In genomic region chrX:19350831-19351447, GRCh38 we compare ENCODE assay signal across 10 cellular contexts. TPM values are rescaled to one million over a fixed set of nuclear protein-coding genes. Genes with fewer than 3 reads are reported as not detected.
DNase-seq lines count a peak whose midpoint lies in the region; ATAC-seq and TF ChIP-seq lines count a peak whose summit lies in the region.
"Had no signal": no experiment of that assay in that cellular context is flagged by ENCODE, and none has a peak within 500 bp of the region (broad histone marks: within the 10 kb centered on the region; RNA-seq: fewer than 3 reads in every experiment).

No MANE protein-coding gene starts in this region.

- H3K4me3 ChIP-seq in GM06990 (replicated peaks; ENCODE audit: low read depth, low read length): no peak overlapping the region
- H3K4me3 ChIP-seq in heart right ventricle: no peak overlapping the region
- H3K4me3 ChIP-seq: stomach had no signal

- peaks cover 0 to 25% (median 3%) of the 10 kb centered on the region in 9 donors for H3K4me1 ChIP-seq in heart right ventricle

- 70 to 82% methylated on average over 9 of the region's 9 CpGs for WGBS in heart right ventricle, 2 donors

- H3K4me3 Mint-ChIP-seq in activated T-helper 1 cell treated with anti-CD3 and anti-CD28 coated beads, Interleukin-12 subunit alpha, Interleukin-12 subunit beta, Interleukin-2, Interleukin-4 antibody, amounts not matched to agents 30 ng/mL and 10 ng/mL and 1 ng/mL, durations not matched to agents 14 hours and 24 hours and 36 hours: peak overlapping the region; percentile 15

- H3K27ac ChIP-seq in heart right ventricle: no peak overlapping the region
- H3K27ac ChIP-seq: stomach had no signal

- peaks cover 20% of the 10 kb centered on the region for H3K4me1 Mint-ChIP-seq in activated T-helper 1 cell treated with anti-CD3 and anti-CD28 coated beads, Interleukin-12 subunit alpha, Interleukin-12 subunit beta, Interleukin-2, Interleukin-4 antibody, amounts not matched to agents 30 ng/mL and 10 ng/mL and 1 ng/mL, durations not matched to agents 14 hours and 24 hours and 36 hours (ENCODE audit: low read depth)

- no peaks in the 10 kb centered on the region for H3K27me3 Mint-ChIP-seq in activated T-helper 1 cell treated with anti-CD3 and anti-CD28 coated beads, Interleukin-12 subunit alpha, Interleukin-12 subunit beta, Interleukin-2, Interleukin-4 antibody, amounts not matched to agents 30 ng/mL and 10 ng/mL and 1 ng/mL, durations not matched to agents 14 hours and 24 hours and 36 hours (ENCODE audit: insufficient read depth)

- DNase-seq in GM06990 (ENCODE audit: extremely low read depth, insufficient read length) (peak; percentile 22), KG1 (lab: John Stamatoyannopoulos, UW) (no peak), hippocampal formation (lab: John Stamatoyannopoulos, UW) (no peak), Right ventricle myocardium superior (no peak), heart right ventricle (no peak)
- no peak for DNase-seq in activated T-helper 1 cell treated with anti-CD3 and anti-CD28 coated beads, Interleukin-12 subunit alpha, Interleukin-12 subunit beta, Interleukin-2, Interleukin-4 antibody, amounts not matched to agents 30 ng/mL and 10 ng/mL and 1 ng/mL, durations not matched to agents 14 hours and 24 hours and 36 hours (ENCODE audit: low spot score)
- DNase-seq: NCI-H2029 treated with DMSO at 0.1 percent for 48 hours, stomach had no signal

- ATAC-seq in GM19438 (IDR thresholded peaks at IDR 0.05; ENCODE audit: low read depth, unreplicated experiment) (peak; percentile 87), HG03108 (IDR thresholded peaks at IDR 0.05; ENCODE audit: unreplicated experiment) (peak; percentile 89), Right ventricle myocardium superior (ENCODE audit: poor library complexity) (no peak), heart right ventricle (no peak)

- H3K9me3 Mint-ChIP-seq in activated T-helper 1 cell treated with anti-CD3 and anti-CD28 coated beads, Interleukin-12 subunit alpha, Interleukin-12 subunit beta, Interleukin-2, Interleukin-4 antibody, amounts not matched to agents 30 ng/mL and 10 ng/mL and 1 ng/mL, durations not matched to agents 14 hours and 24 hours and 36 hours: no peaks in the 10 kb centered on the region

- peaks cover 31% of the 10 kb centered on the region for H3K36me3 Mint-ChIP-seq in activated T-helper 1 cell treated with anti-CD3 and anti-CD28 coated beads, Interleukin-12 subunit alpha, Interleukin-12 subunit beta, Interleukin-2, Interleukin-4 antibody, amounts not matched to agents 30 ng/mL and 10 ng/mL and 1 ng/mL, durations not matched to agents 14 hours and 24 hours and 36 hours (ENCODE audit: low read depth)

- H3K36me3 ChIP-seq in GM06990 (ENCODE audit: control insufficient read depth, insufficient read depth, low read length) (no peaks in the 10 kb centered on the region), heart right ventricle (peaks cover 0 to 71% (median 7%) of the 10 kb centered on the region in 9 donors)

- intact Hi-C loops in activated T-helper 1 cell treated with anti-CD3 and anti-CD28 coated beads, Interleukin-12 subunit alpha, Interleukin-12 subunit beta, Interleukin-2, Interleukin-4 antibody, amounts not matched to agents 30 ng/mL and 10 ng/mL and 1 ng/mL, durations not matched to agents 14 hours and 24 hours and 36 hours (cut with micrococcal nuclease): no loop called here
- intact Hi-C loops in Right ventricle myocardium superior (cut with DNase I): no loop called here
- intact Hi-C loops in heart right ventricle (cut with DNase I): no loop called here

- H3K27ac Mint-ChIP-seq in activated T-helper 1 cell treated with anti-CD3 and anti-CD28 coated beads, Interleukin-12 subunit alpha, Interleukin-12 subunit beta, Interleukin-2, Interleukin-4 antibody, amounts not matched to agents 30 ng/mL and 10 ng/mL and 1 ng/mL, durations not matched to agents 14 hours and 24 hours and 36 hours: peak overlapping the region; percentile 78

- H3K9me3 ChIP-seq in heart right ventricle: no peaks in the 10 kb centered on the region
- H3K9me3 ChIP-seq: stomach had no signal

- TF ChIP-seq CTCF in GM06990 (IDR thresholded peaks at IDR 0.05; ENCODE audit: insufficient read depth, low read length, poor library complexity, severe bottlenecking): no peak
- TF ChIP-seq CTCF in heart right ventricle (IDR thresholded peaks at IDR 0.05): no peak

- no peaks in the 10 kb centered on the region for H3K27me3 ChIP-seq in GM06990 (replicated peaks; ENCODE audit: control insufficient read depth, insufficient read depth, low read length)
- no peaks in the 10 kb centered on the region for H3K27me3 ChIP-seq in heart right ventricle
- H3K27me3 ChIP-seq: stomach had no signal

RNA-seq across cellular contexts. Expression of gene PDHA1, which starts 7.2 kb away (rescaled TPM):
- 213 and 218 TPM in 2 replicates for total RNA-seq in activated T-helper 1 cell treated with anti-CD3 and anti-CD28 coated beads, Interleukin-12 subunit alpha, Interleukin-12 subunit beta, Interleukin-2, Interleukin-4 antibody, amounts not matched to agents 30 ng/mL and 10 ng/mL and 1 ng/mL, durations not matched to agents 14 hours and 24 hours and 36 hours
- total RNA-seq in Right ventricle myocardium superior (1,310 TPM), heart right ventricle (1,000 to 10,000 TPM in 8 of 10 donors, 100 to 1,000 TPM in 2; 884 to 1,411 (median 1,066) TPM)
- 1,000 to 10,000 TPM in 1 of 2 donors, 100 to 1,000 TPM in 1; 867 to 1,017 TPM for polyA plus RNA-seq in heart right ventricle

Comparison
In these comparisons a context has a peak if more than half of its experiments do, and no peak if none do; other contexts are left out.
1. ATAC-seq: peak in GM19438 (single experiment) and HG03108 (single experiment); none in Right ventricle myocardium superior (single experiment) and heart right ventricle (0 of 8).